ENCODE assay signal across 14 cellular contexts in the genomic region with DNA sequence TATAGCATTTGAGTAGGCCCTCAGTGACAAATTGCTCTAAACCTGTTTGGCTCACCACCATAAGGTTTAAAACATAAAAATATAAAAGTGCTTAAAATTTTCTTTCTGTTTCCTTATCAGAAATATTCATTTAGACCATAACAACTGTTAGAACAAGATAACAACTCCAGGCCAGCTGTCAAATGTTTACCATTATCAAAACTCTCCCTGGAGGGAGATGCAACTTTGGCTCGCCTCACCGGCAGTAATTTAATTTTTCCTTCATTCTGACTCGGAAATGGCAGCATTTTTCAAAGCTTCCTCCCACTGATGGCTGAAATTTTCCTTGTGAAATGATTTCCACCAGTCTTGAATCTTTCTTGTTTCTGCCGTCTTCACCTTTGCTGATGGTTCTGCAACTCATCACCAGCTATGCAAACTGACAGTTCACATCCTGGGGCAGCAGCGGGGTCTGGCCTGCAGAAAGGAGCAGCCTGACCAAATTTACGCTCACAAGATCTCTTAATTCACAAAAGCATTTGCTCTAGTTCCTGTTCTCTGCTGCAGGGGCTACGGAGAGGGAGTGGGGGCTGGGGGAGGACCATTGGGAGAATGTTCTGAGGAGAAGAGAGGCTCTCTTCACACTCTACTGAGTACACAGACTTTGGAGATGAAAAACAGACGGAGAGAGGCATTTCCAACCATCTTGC.
DNase-seq lines count a peak whose midpoint lies in the region; ATAC-seq and TF ChIP-seq lines count a peak whose summit lies in the region.
"Had no signal": no experiment of that assay in that cellular context is flagged by ENCODE, and none has a peak within 500 bp of the region (broad histone marks: within the 10 kb centered on the region; RNA-seq: fewer than 3 reads in every experiment).

No MANE protein-coding gene starts in this region.

- POLR2A ChIA-PET in activated naive CD8-positive, alpha-beta T cell treated with anti-CD3 and anti-CD28 coated beads, Interleukin-2, amount 10 ng/mL, durations not matched to agents 7 days and 5 days (lab: Charles Lee), result no interaction called here

- no peak for TF ChIP-seq POLR2A in heart left ventricle (IDR thresholded peaks at IDR 0.05)

- peak overlapping the region; percentile 12 for H3K4me3 Mint-ChIP-seq in activated naive CD8-positive, alpha-beta T cell treated with anti-CD3 and anti-CD28 coated beads, Interleukin-2, amount 10 ng/mL, durations not matched to agents 7 days and 5 days
- H3K4me3 Mint-ChIP-seq in memory B cell, result peak overlapping the region; percentile 51

- TF ChIP-seq CTCF in heart left ventricle (IDR thresholded peaks at IDR 0.05) (no peak), right atrium auricular region (IDR thresholded peaks at IDR 0.05) (no peak), upper lobe of right lung (IDR thresholded peaks at IDR 0.05) (no peak)

- H3K27me3 ChIP-seq in heart left ventricle (no peaks in the 10 kb centered on the region), right atrium auricular region (no peaks in the 10 kb centered on the region), upper lobe of right lung (no peaks in the 10 kb centered on the region)

- intact Hi-C loops in heart left ventricle (cut with DNase I) (no loop called here), upper lobe of right lung (cut with DNase I) (no loop called here)

- H3K9me3 Mint-ChIP-seq in activated naive CD8-positive, alpha-beta T cell treated with anti-CD3 and anti-CD28 coated beads, Interleukin-2, amount 10 ng/mL, durations not matched to agents 7 days and 5 days, result no peaks in the 10 kb centered on the region
- H3K9me3 Mint-ChIP-seq in memory B cell, result no peaks in the 10 kb centered on the region
- H3K9me3 Mint-ChIP-seq: activated T-cell treated with anti-CD3 and anti-CD28 coated beads, Interleukin-2, amount 50 U/mL, for 72 hours had no signal

- H3K4me3 ChIP-seq in heart left ventricle, result no peak overlapping the region
- no peak overlapping the region for H3K4me3 ChIP-seq in right atrium auricular region
- H3K4me3 ChIP-seq in upper lobe of right lung, result no peak overlapping the region
- H3K4me3 ChIP-seq: GM23248, PC-9 had no signal

- H3K4me1 Mint-ChIP-seq in activated naive CD8-positive, alpha-beta T cell treated with anti-CD3 and anti-CD28 coated beads, Interleukin-2, amount 10 ng/mL, durations not matched to agents 7 days and 5 days, result peaks cover 24% of the 10 kb centered on the region
- peaks cover 10% of the 10 kb centered on the region for H3K4me1 Mint-ChIP-seq in memory B cell

- 50 to 58% (median 56%) methylated on average over 8 of the region's 8 CpGs for WGBS in heart left ventricle, 4 donors

- peaks cover 11% of the 10 kb centered on the region for H3K36me3 Mint-ChIP-seq in activated naive CD8-positive, alpha-beta T cell treated with anti-CD3 and anti-CD28 coated beads, Interleukin-2, amount 10 ng/mL, durations not matched to agents 7 days and 5 days
- H3K36me3 Mint-ChIP-seq in memory B cell, result peaks cover 3% of the 10 kb centered on the region

- DNase-seq in heart left ventricle (peak in 2 of 5 donors; percentile 21 to 32), right atrium auricular region (ENCODE audit: low spot score) (no peak), memory B cell (ENCODE audit: low spot score in 2 of 2) (no peak), upper lobe of right lung (no peak), NCI-H1048 (lab: John Stamatoyannopoulos, UW) (no peak), HuH-7.5 (ENCODE audit: low spot score) (no peak)
- DNase-seq in activated naive CD8-positive, alpha-beta T cell treated with anti-CD3 and anti-CD28 coated beads, Interleukin-2, amount 10 ng/mL, durations not matched to agents 7 days and 5 days, result no peak
- DNase-seq in activated T-cell treated with anti-CD3 and anti-CD28 coated beads, Interleukin-2, amount 50 U/mL, for 1 hour, result no peak
- DNase-seq: activated T-cell treated with anti-CD3 and anti-CD28 coated beads, Interleukin-2, amount 50 U/mL, for 72 hours; GDM1; GM23248; PC-9; stimulated activated naive CD4-positive, alpha-beta T cell had no signal

- peak in 3 of 4 donors; percentile 20 to 38 (median 34) for ATAC-seq in heart left ventricle
- ATAC-seq in activated naive CD8-positive, alpha-beta T cell treated with anti-CD3 and anti-CD28 coated beads, Interleukin-2, amount 10 ng/mL, durations not matched to agents 7 days and 5 days (ENCODE audit: low read depth), result no peak
- no peak for ATAC-seq in memory B cell (ENCODE audit: low read depth)
- no peak for ATAC-seq in upper lobe of right lung
- ATAC-seq: activated T-cell treated with anti-CD3 and anti-CD28 coated beads, Interleukin-2, amount 50 U/mL, for 72 hours had no signal

- H3K27ac Mint-ChIP-seq in activated naive CD8-positive, alpha-beta T cell treated with anti-CD3 and anti-CD28 coated beads, Interleukin-2, amount 10 ng/mL, durations not matched to agents 7 days and 5 days, result peak overlapping the region; percentile 70
- H3K27ac Mint-ChIP-seq in memory B cell, result peak overlapping the region; percentile 68
- H3K27ac Mint-ChIP-seq: activated T-cell treated with anti-CD3 and anti-CD28 coated beads, Interleukin-2, amount 50 U/mL, for 72 hours had no signal

- peak overlapping the region in 9 of 12 donors; percentile 1 to 51 (median 32) for H3K27ac ChIP-seq in heart left ventricle
- H3K27ac ChIP-seq in right atrium auricular region, result no peak overlapping the region
- peak overlapping the region; percentile 20 for H3K27ac ChIP-seq in upper lobe of right lung
- H3K27ac ChIP-seq: GM23248, KMS-11, PC-9 had no signal

- no peaks in the 10 kb centered on the region for H3K36me3 ChIP-seq in heart left ventricle
- H3K36me3 ChIP-seq in right atrium auricular region, result no peaks in the 10 kb centered on the region
- H3K36me3 ChIP-seq in upper lobe of right lung, result no peaks in the 10 kb centered on the region

- H3K27me3 Mint-ChIP-seq in activated naive CD8-positive, alpha-beta T cell treated with anti-CD3 and anti-CD28 coated beads, Interleukin-2, amount 10 ng/mL, durations not matched to agents 7 days and 5 days, result no peaks in the 10 kb centered on the region
- no peaks in the 10 kb centered on the region for H3K27me3 Mint-ChIP-seq in memory B cell

- H3K9me3 ChIP-seq in heart left ventricle (no peaks in the 10 kb centered on the region), right atrium auricular region (no peaks in the 10 kb centered on the region), upper lobe of right lung (no peaks in the 10 kb centered on the region)

- H3K4me1 ChIP-seq in heart left ventricle (peaks cover 0 to 27% (median 16%) of the 10 kb centered on the region in 12 donors), right atrium auricular region (peaks cover 0 to 13% of the 10 kb centered on the region in 2 donors), upper lobe of right lung (peaks cover 12% of the 10 kb centered on the region)

Comparison
In these comparisons a context has a peak if more than half of its experiments do, and no peak if none do; other contexts are left out.
1. H3K27ac ChIP-seq: peak in heart left ventricle (9 of 12) and upper lobe of right lung (single experiment); none in right atrium auricular region (0 of 2).
2. ATAC-seq: peak in heart left ventricle (3 of 4); none in activated naive CD8-positive, alpha-beta T cell treated with anti-CD3 and anti-CD28 coated beads, Interleukin-2, amount 10 ng/mL, durations not matched to agents 7 days and 5 days (single experiment), memory B cell (single experiment) and upper lobe of right lung (single experiment).